In the genomic region with DNA sequence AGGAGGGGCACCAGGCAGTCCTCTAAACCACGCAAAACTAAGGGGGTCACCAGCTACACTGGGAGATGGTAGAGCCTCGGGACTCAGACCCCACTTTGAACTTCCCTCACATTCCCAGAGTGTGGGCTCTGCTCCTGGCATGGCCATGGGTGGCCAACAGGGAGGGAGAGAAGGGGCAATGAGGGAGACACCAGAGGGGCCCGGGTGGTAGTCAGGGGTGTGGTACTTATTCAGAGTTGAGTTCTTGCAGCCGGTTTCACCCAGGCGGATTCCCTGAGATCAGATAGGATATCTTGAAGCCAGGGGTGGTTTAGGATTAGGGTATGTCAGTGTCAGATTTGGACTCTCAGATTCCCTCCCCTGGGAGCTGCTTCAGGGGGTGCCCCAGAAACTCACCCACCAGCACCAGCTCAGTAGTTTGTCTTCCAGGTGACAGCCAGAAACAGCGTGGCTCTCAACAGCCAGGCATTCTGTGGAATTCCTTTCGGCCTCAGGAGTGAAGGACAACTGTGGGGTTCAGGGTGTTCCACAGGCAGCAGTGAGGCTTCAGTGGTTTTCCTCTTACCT, we compare ENCODE assay signal across 19 cellular contexts. TPM values are rescaled to one million over a fixed set of nuclear protein-coding genes. Genes with fewer than 3 reads are reported as not detected.
A peak's percentile ranks its signal among the peaks of the same experiment; 100 is the strongest.
DNase-seq lines count a peak whose midpoint lies in the region; ATAC-seq, FAIRE-seq and TF ChIP-seq lines count a peak whose summit lies in the region.
"Had no signal": no experiment of that assay in that cellular context is flagged by ENCODE, and none has a peak within 500 bp of the region (broad histone marks: within the 10 kb centered on the region; RNA-seq: fewer than 3 reads in every experiment).

No MANE protein-coding gene starts in this region.

- H3K27me3 ChIP-seq in endothelial cell of umbilical vein (ENCODE audit: control insufficient read depth in 2 of 2, insufficient read depth in 2 of 2, low read length in 2 of 2): no peaks in the 10 kb centered on the region
- no peaks in the 10 kb centered on the region for H3K27me3 ChIP-seq in skeletal muscle tissue (ENCODE audit: control insufficient read depth in 3 of 3, insufficient read depth in 3 of 3, low read length in 3 of 3)
- H3K27me3 ChIP-seq: BLaER1 treated with 17β-estradiol and CSF1 and Interleukin-3, amounts not matched to agents 10 nM and 100 nM; hepatocyte had no signal

- peaks cover 100% of the 10 kb centered on the region for H3K79me2 ChIP-seq in endothelial cell of umbilical vein (ENCODE audit: control insufficient read depth, insufficient read depth, low read length)

- peaks cover 39% of the 10 kb centered on the region for H3K36me3 Mint-ChIP-seq in T-helper 2 cell treated with Interferon-gamma antibody and Interleukin-4, amounts not matched to agents 5 μg/mL and 100 μg/mL, for 36 hours (ENCODE audit: low read depth)

- peaks cover 12% of the 10 kb centered on the region for H3K4me1 Mint-ChIP-seq in T-helper 2 cell treated with Interferon-gamma antibody and Interleukin-4, amounts not matched to agents 5 μg/mL and 100 μg/mL, for 36 hours (ENCODE audit: low read depth)

- ATAC-seq in mucosa of descending colon: no peak

- H3K9ac ChIP-seq in endothelial cell of umbilical vein (replicated peaks; ENCODE audit: extremely low read depth, insufficient read depth, low read length) (no peak overlapping the region), skeletal muscle tissue (ENCODE audit: low read depth in 1 of 3, low read length in 3 of 3) (no peak overlapping the region)
- H3K9ac ChIP-seq: parathyroid adenoma had no signal

- no peak for FAIRE-seq in GM12891 (lab: Jason Lieb, UNC)
- FAIRE-seq in endothelial cell of umbilical vein (lab: Jason Lieb, UNC): no peak

- dilution Hi-C loops in endothelial cell of umbilical vein (cut with MboI; ENCODE audit: extremely low pct_ligation_motif_present, low sequenced_read_pairs): no loop called here

- TF ChIP-seq CTCF in endothelial cell of umbilical vein (IDR thresholded peaks at IDR 0.05; ENCODE audit: extremely low read depth in 1 of 2, insufficient read depth in 1 of 2, low read depth in 1 of 2, low read length in 2 of 2) (no peak), mucosa of descending colon (IDR thresholded peaks at IDR 0.05) (no peak)

- no peaks in the 10 kb centered on the region for H3K9me1 ChIP-seq in endothelial cell of umbilical vein (replicated peaks; ENCODE audit: control insufficient read depth, extremely low read depth, insufficient read depth, low read length)

- H3K27ac ChIP-seq in endothelial cell of umbilical vein (ENCODE audit: insufficient read depth, low read depth, low read length): peak overlapping the region; percentile 46
- H3K27ac ChIP-seq in skeletal muscle tissue (ENCODE audit: low read depth, low read length): peak overlapping the region; percentile 75
- H3K27ac ChIP-seq: hepatocyte had no signal

- no peak overlapping the region for H3K4me3 ChIP-seq in endothelial cell of umbilical vein (replicated peaks in 1 of 3; ENCODE audit: insufficient read depth in 1 of 3, low read depth in 1 of 3, low read length in 3 of 3)
- no peak overlapping the region for H3K4me3 ChIP-seq in skeletal muscle tissue (ENCODE audit: low read length in 3 of 3)
- no peak overlapping the region for H3K4me3 ChIP-seq in mucosa of descending colon
- H3K4me3 ChIP-seq: BLaER1 treated with 17β-estradiol and CSF1 and Interleukin-3, amounts not matched to agents 10 nM and 100 nM; coronary artery; hepatocyte had no signal

- H3K4me2 ChIP-seq in endothelial cell of umbilical vein (ENCODE audit: insufficient read depth, low read length): no peak overlapping the region
- H3K4me2 ChIP-seq: hepatocyte had no signal

- no TSS peak for BruUV-seq in endothelial cell of umbilical vein (replicated peaks; lab: Mats Ljungman, UMichigan)

- TF ChIP-seq POLR2A in GM12891 (IDR thresholded peaks at IDR 0.05; ENCODE audit: low read depth, low read length) (peak; percentile 23; the same call in 1 of the 2 replicates), endothelial cell of umbilical vein (IDR thresholded peaks at IDR 0.05; ENCODE audit: low read depth, low read length) (no peak)

- CTCF ChIA-PET in endothelial cell of umbilical vein (lab: Charles Lee): interaction anchor here (1.4 kb wide), 1 partner anchor 35 kb away, joined by 5 read pairs; no protein-coding TSS in a partner anchor

- H3K36me3 ChIP-seq in endothelial cell of umbilical vein (ENCODE audit: control insufficient read depth in 2 of 2, extremely low read depth in 1 of 2, insufficient read depth in 2 of 2, low read length in 2 of 2): peaks cover 18 to 58% of the 10 kb centered on the region in 2 experiments
- peaks cover 4 to 15% (median 9%) of the 10 kb centered on the region in 3 donors for H3K36me3 ChIP-seq in skeletal muscle tissue (ENCODE audit: control insufficient read depth in 3 of 3, insufficient read depth in 3 of 3, low read length in 3 of 3)
- no peaks in the 10 kb centered on the region for H3K36me3 ChIP-seq in mucosa of descending colon (ENCODE audit: low read depth)

- intact Hi-C loops in endothelial cell of umbilical vein (cut with micrococcal nuclease) (loop anchor here (10.0 kb wide), 1 partner anchor 335 kb away; no protein-coding TSS in a partner anchor), mucosa of descending colon (cut with DNase I, micrococcal nuclease) (no loop called here)

- no peaks in the 10 kb centered on the region for H3K9me3 ChIP-seq in endothelial cell of umbilical vein (replicated peaks; ENCODE audit: control insufficient read depth, insufficient read depth, low read length)
- H3K9me3 ChIP-seq in skeletal muscle tissue (ENCODE audit: control insufficient read depth in 3 of 3, low read length in 3 of 3): no peaks in the 10 kb centered on the region
- H3K9me3 ChIP-seq in mucosa of descending colon: no peaks in the 10 kb centered on the region

- H3K27ac Mint-ChIP-seq in T-helper 2 cell treated with Interferon-gamma antibody and Interleukin-4, amounts not matched to agents 5 μg/mL and 100 μg/mL, for 36 hours: peak overlapping the region; percentile 44
- H3K27ac Mint-ChIP-seq: activated T-helper 2 cell treated with anti-CD3 and anti-CD28 coated beads, Interferon-gamma antibody, Interleukin-2, Interleukin-4, amounts not matched to agents 10 μg/mL and 5 μg/mL and 100 μg/mL, durations not matched to agents 14 hours and 24 hours and 36 hours had no signal

- H3K27me3 Mint-ChIP-seq in T-helper 2 cell treated with Interferon-gamma antibody and Interleukin-4, amounts not matched to agents 5 μg/mL and 100 μg/mL, for 36 hours (ENCODE audit: low read depth): no peaks in the 10 kb centered on the region

- H3K4me3 Mint-ChIP-seq in T-helper 2 cell treated with Interferon-gamma antibody and Interleukin-4, amounts not matched to agents 5 μg/mL and 100 μg/mL, for 36 hours: no peak overlapping the region

- H4K20me1 ChIP-seq in endothelial cell of umbilical vein (replicated peaks; ENCODE audit: control insufficient read depth, extremely low read depth, insufficient read depth, low read length): peaks cover 5% of the 10 kb centered on the region

- H3K4me1 ChIP-seq in endothelial cell of umbilical vein (ENCODE audit: control insufficient read depth, extremely low read depth, insufficient read depth, low read length) (peaks cover 44% of the 10 kb centered on the region), skeletal muscle tissue (ENCODE audit: control insufficient read depth in 3 of 3, insufficient read depth in 3 of 3, low read length in 3 of 3) (peaks cover 25 to 32% (median 28%) of the 10 kb centered on the region in 3 donors), mucosa of descending colon (ENCODE audit: low read depth) (peaks cover 2% of the 10 kb centered on the region)

- H2AFZ ChIP-seq in endothelial cell of umbilical vein (ENCODE audit: low read depth, low read length): no peak overlapping the region
- H2AFZ ChIP-seq: hepatocyte, parathyroid adenoma had no signal

- DNase-seq in T-helper 2 cell treated with Interferon-gamma antibody and Interleukin-4, amounts not matched to agents 5 μg/mL and 100 μg/mL, for 36 hours (ENCODE audit: low spot score): no peak
- DNase-seq in T-helper 2 cell: no peak
- no peak for DNase-seq in GM12891 (ENCODE audit: insufficient read length, low spot score)
- no peak for DNase-seq in endothelial cell of umbilical vein (ENCODE audit: low read depth, low spot score)
- DNase-seq in NCI-H1092 treated with DMSO at 0.1 percent for 48 hours (lab: John Stamatoyannopoulos, UW): no peak
- no peak for DNase-seq in mucosa of descending colon
- no peak for DNase-seq in globus pallidus (ENCODE audit: low spot score)
- DNase-seq: 8988T; activated CD4-positive, alpha-beta T cell treated with anti-CD3 and anti-CD28 coated beads for 48 hours; DMS79 treated with DMSO at 0.1 percent for 48 hours; kidney glomerular epithelial cell; NCI-H1436 treated with DMSO at 0.1 percent for 48 hours; SHP77 treated with DMSO at 0.1 percent for 48 hours had no signal

- H3K9me3 Mint-ChIP-seq in T-helper 2 cell treated with Interferon-gamma antibody and Interleukin-4, amounts not matched to agents 5 μg/mL and 100 μg/mL, for 36 hours: no peaks in the 10 kb centered on the region
- H3K9me3 Mint-ChIP-seq: activated T-helper 2 cell treated with anti-CD3 and anti-CD28 coated beads, Interferon-gamma antibody, Interleukin-2, Interleukin-4, amounts not matched to agents 10 μg/mL and 5 μg/mL and 100 μg/mL, durations not matched to agents 14 hours and 24 hours and 36 hours had no signal

- POLR2A ChIA-PET in endothelial cell of umbilical vein (lab: Charles Lee): no interaction called here

TF ChIP-seq in GM12891, 5 proteins besides CTCF, POLR2A, EP300 and RAD21 (continues in another document):
- TF ChIP-seq POLR2AphosphoS5 (IDR thresholded peaks at IDR 0.05; ENCODE audit: low read depth, low read length) (no peak), POU2F2 (IDR thresholded peaks at IDR 0.05; ENCODE audit: low read depth, low read length) (no peak), TAF1 (IDR thresholded peaks at IDR 0.05; ENCODE audit: low read depth, low read length) (no peak)

TF ChIP-seq in endothelial cell of umbilical vein, 7 proteins besides CTCF, POLR2A, EP300 and RAD21:
- TF ChIP-seq POLR2AphosphoS5 (IDR thresholded peaks at IDR 0.05; ENCODE audit: insufficient read depth, low read depth, low read length): peak; percentile 9
- TF ChIP-seq GATA2 (IDR thresholded peaks at IDR 0.05; ENCODE audit: insufficient read depth, insufficient read length, low read depth, low read length): no peak

RNA-seq across cellular contexts. Expression of gene ELK3, which starts 56.0 kb away (rescaled TPM):
- polyA plus RNA-seq in GM12891 (2012; ENCODE audit: low read depth, missing spikeins): 0.65 TPM
- total RNA-seq in endothelial cell of umbilical vein (128 and 132 TPM in 2 replicates), skeletal muscle tissue (9.9 TPM), mucosa of descending colon (10 to 100 TPM in 2 of 3 donors, 1 to 10 TPM in 1; 7.6 to 17.2 (median 12.0) TPM)
- 51.4 and 64.8 TPM in 2 replicates for polyA plus RNA-seq in endothelial cell of umbilical vein
- 65.6 and 73.3 TPM in 2 replicates for polyA plus RNA-seq in endothelial cell of umbilical vein (2011; cell fraction: cytosol; rRNA removed)
- polyA plus RNA-seq in endothelial cell of umbilical vein (2011; cell fraction: nucleus; rRNA removed): 55.3 and 57.1 TPM in 2 replicates
- polyA plus RNA-seq in endothelial cell of umbilical vein (2012): 123 and 151 TPM in 2 replicates
- 66.8 and 84.1 TPM in 2 replicates for polyA minus RNA-seq in endothelial cell of umbilical vein
- polyA minus RNA-seq in endothelial cell of umbilical vein (2011; cell fraction: cytosol; rRNA and poly(A)+ RNA removed): 6.1 TPM
- 76.7 and 83.6 TPM in 2 replicates for polyA minus RNA-seq in endothelial cell of umbilical vein (2011; cell fraction: nucleus; rRNA and poly(A)+ RNA removed)
